ENCODE assay signal across 8 cellular contexts in genomic region chr19:6108721-6109633, GRCh38. TPM values are rescaled to one million over a fixed set of nuclear protein-coding genes. Genes with fewer than 3 reads are reported as not detected.
DNase-seq lines count a peak whose midpoint lies in the region; ATAC-seq and TF ChIP-seq lines count a peak whose summit lies in the region.

No MANE protein-coding gene starts in this region.

- DNase-seq in BE2C (peak; percentile 41), Karpas-422 (no peak), middle frontal gyrus (ENCODE audit: extremely low spot score, low spot score) (no peak)
- peak; percentile 43 to 49 for DNase-seq in activated CD4-positive, alpha-beta T cell treated with anti-CD3 and anti-CD28 coated beads for 24 hours (ENCODE audit: low read depth in 2 of 2)
- DNase-seq in stimulated activated CD4-positive, alpha-beta T cell treated with anti-CD3 and anti-CD28 coated beads, Interleukin-4, amount 100 ng/mL, for 48 hours (ENCODE audit: low read depth in 2 of 2), result peak; percentile 30 to 44

- WGBS in liver, result 1% methylated on average over 47 of the region's 47 CpGs

- peaks cover 16% of the 10 kb centered on the region for H3K36me3 Mint-ChIP-seq in dendritic cell treated with granulocyte-macrophage colony-stimulating factor and Interleukin-4, amounts not matched to agents 40 ng/mL and 50 ng/mL, for 4 days (ENCODE audit: low read depth)

- H3K9me3 Mint-ChIP-seq in dendritic cell treated with granulocyte-macrophage colony-stimulating factor and Interleukin-4, amounts not matched to agents 40 ng/mL and 50 ng/mL, for 4 days, result no peaks in the 10 kb centered on the region

- no peak for ATAC-seq in HG02852 (IDR thresholded peaks at IDR 0.05; ENCODE audit: unreplicated experiment)

- H3K27ac Mint-ChIP-seq in dendritic cell treated with granulocyte-macrophage colony-stimulating factor and Interleukin-4, amounts not matched to agents 40 ng/mL and 50 ng/mL, for 4 days, result peak overlapping the region; percentile 81

- H3K4me1 Mint-ChIP-seq in dendritic cell treated with granulocyte-macrophage colony-stimulating factor and Interleukin-4, amounts not matched to agents 40 ng/mL and 50 ng/mL, for 4 days (ENCODE audit: low read depth), result peaks cover 57% of the 10 kb centered on the region

- H2AFZ ChIP-seq in Karpas-422 (ENCODE audit: low read length), result no peak overlapping the region

- no peak for TF ChIP-seq CTCF in BE2C (IDR thresholded peaks at IDR 0.05; ENCODE audit: low read depth, low read length)
- no peak for TF ChIP-seq CTCF in liver (IDR thresholded peaks at IDR 0.05; ENCODE audit: low read depth, low read length, missing input control)

- H3K4me2 ChIP-seq in Karpas-422 (ENCODE audit: low read depth, low read length, poor library complexity, severe bottlenecking), result peak overlapping the region; percentile 92

- H3K27me3 Mint-ChIP-seq in dendritic cell treated with granulocyte-macrophage colony-stimulating factor and Interleukin-4, amounts not matched to agents 40 ng/mL and 50 ng/mL, for 4 days, result peaks cover 7% of the 10 kb centered on the region

- H4K20me1 ChIP-seq in Karpas-422 (ENCODE audit: insufficient read depth, low read depth, low read length), result no peaks in the 10 kb centered on the region

- H3K4me1 ChIP-seq in BE2C (no peaks in the 10 kb centered on the region), Karpas-422 (ENCODE audit: low read length) (peaks cover 14% of the 10 kb centered on the region), liver (ENCODE audit: control insufficient read depth in 4 of 4, insufficient read depth in 4 of 4, low read length in 3 of 4) (peaks cover 7 to 17% (median 13%) of the 10 kb centered on the region in 4 donors)

- H3K79me2 ChIP-seq in Karpas-422 (ENCODE audit: low read length), result no peaks in the 10 kb centered on the region

- peak overlapping the region; percentile 93 for H3K4me3 Mint-ChIP-seq in dendritic cell treated with granulocyte-macrophage colony-stimulating factor and Interleukin-4, amounts not matched to agents 40 ng/mL and 50 ng/mL, for 4 days

- TF ChIP-seq RAD21 in liver (IDR thresholded peaks at IDR 0.05), result peak in 1 of 2 donors; percentile 15

- H3K4me3 ChIP-seq in BE2C (ENCODE audit: low read depth, low read length) (peak overlapping the region; percentile 83), Karpas-422 (ENCODE audit: low read length) (peak overlapping the region; percentile 65; the same call in 1 of the 2 replicates), liver (ENCODE audit: low read depth in 1 of 3, low read length in 3 of 3) (peak overlapping the region; percentile 42 to 72 (median 72))

- H3K9me3 ChIP-seq in BE2C (no peaks in the 10 kb centered on the region), Karpas-422 (ENCODE audit: low read length) (no peaks in the 10 kb centered on the region), liver (ENCODE audit: control insufficient read depth in 4 of 4, low read length in 3 of 4) (no peaks in the 10 kb centered on the region)

- H3K9me2 ChIP-seq in Karpas-422 (replicated peaks; ENCODE audit: insufficient read depth, low read length), result no peaks in the 10 kb centered on the region

- intact Hi-C loops in dendritic cell treated with granulocyte-macrophage colony-stimulating factor and Interleukin-4, amounts not matched to agents 40 ng/mL and 50 ng/mL, for 4 days (cut with micrococcal nuclease), result no loop called here

- H3K27me3 ChIP-seq in BE2C, result no peaks in the 10 kb centered on the region
- no peaks in the 10 kb centered on the region for H3K27me3 ChIP-seq in Karpas-422 (ENCODE audit: low read length)
- no peaks in the 10 kb centered on the region for H3K27me3 ChIP-seq in liver (ENCODE audit: control insufficient read depth in 4 of 4, insufficient read depth in 4 of 4, low read length in 3 of 4)

- H3K9ac ChIP-seq in Karpas-422 (ENCODE audit: low read length) (peak overlapping the region; percentile 58; the same call in 1 of the 2 replicates), liver (ENCODE audit: low read depth in 1 of 2, low read length in 2 of 2) (peak overlapping the region; percentile 28 to 87)

- H3K27ac ChIP-seq in Karpas-422 (ENCODE audit: low read length) (no peak overlapping the region), liver (ENCODE audit: low read depth in 1 of 2, low read length in 2 of 2) (peak overlapping the region; percentile 32 to 63)

- H3K36me3 ChIP-seq in BE2C (no peaks in the 10 kb centered on the region), Karpas-422 (ENCODE audit: insufficient read depth, low read length) (no peaks in the 10 kb centered on the region), liver (ENCODE audit: control insufficient read depth in 4 of 4, insufficient read depth in 3 of 4, low read depth in 1 of 4, low read length in 3 of 4) (no peaks in the 10 kb centered on the region)

TF ChIP-seq in liver, 16 proteins besides CTCF, POLR2A, EP300 and RAD21:
- TF ChIP-seq FOXA1 (IDR thresholded peaks at IDR 0.05) (no peak), YY1 (IDR thresholded peaks at IDR 0.05) (no peak), SP1 (IDR thresholded peaks at IDR 0.05) (no peak), EGR1 (IDR thresholded peaks at IDR 0.05; ENCODE audit: low read depth in 2 of 2) (no peak), NR2F2 (IDR thresholded peaks at IDR 0.05) (no peak), FOXA2 (IDR thresholded peaks at IDR 0.05) (no peak), JUND (IDR thresholded peaks at IDR 0.05) (no peak), HNF4G (IDR thresholded peaks at IDR 0.05) (no peak), RXRA (IDR thresholded peaks at IDR 0.05) (no peak), GABPA (IDR thresholded peaks at IDR 0.05 in 1 of 2, conservative IDR thresholded peaks at IDR 0.05 in 1 of 2) (no peak), HNF4A (conservative IDR thresholded peaks at IDR 0.05) (no peak), MAX (IDR thresholded peaks at IDR 0.05) (no peak), ZBTB33 (IDR thresholded peaks at IDR 0.05) (no peak), ATF3 (IDR thresholded peaks at IDR 0.05) (no peak), REST (IDR thresholded peaks at IDR 0.05) (no peak)

RNA-seq across cellular contexts. Expression of gene RFX2, which starts 1.3 kb away (rescaled TPM):
- 19.3 TPM for polyA plus RNA-seq in BE2C (2012; ENCODE audit: insufficient read depth, insufficient read length, low read depth)
- 6.4 and 23.7 TPM in 2 replicates for total RNA-seq in Karpas-422 (2014; rRNA removed; shearing (Covaris generic); ENCODE audit: low replicate concordance)
- total RNA-seq in liver, result 1 to 10 TPM; 3.5 to 5.1 TPM
- polyA plus RNA-seq in liver, result 1 to 10 TPM in 1 of 2 donors, under 1 TPM in 1; 0.67 to 2.1 TPM

RNA-seq across cellular contexts. Expression of gene ACSBG2, which starts 26.5 kb away (rescaled TPM):
- polyA plus RNA-seq in BE2C (2012; ENCODE audit: insufficient read depth, insufficient read length, low read depth), result not detected
- 1.2 TPM in 1 of 2 replicates, not detected in the other for total RNA-seq in Karpas-422 (2014; rRNA removed; shearing (Covaris generic); ENCODE audit: low replicate concordance)
- total RNA-seq in liver, result not detected
- not detected for polyA plus RNA-seq in liver

Comparison
In these comparisons a context has a peak if more than half of its experiments do, and no peak if none do; other contexts are left out.
1. DNase-seq: peak in BE2C (single experiment), activated CD4-positive, alpha-beta T cell treated with anti-CD3 and anti-CD28 coated beads for 24 hours (2 of 2) and stimulated activated CD4-positive, alpha-beta T cell treated with anti-CD3 and anti-CD28 coated beads, Interleukin-4, amount 100 ng/mL, for 48 hours (2 of 2); none in Karpas-422 (single experiment) and middle frontal gyrus (single experiment).
2. Peak in every context shown above with its lines, with median percentiles within 50 percentile points of each other: H3K4me3 ChIP-seq.